In genomic region chr12:6851153-6851920, GRCh38 we compare ENCODE assay signal across 8 cellular contexts. TPM values are rescaled to one million over a fixed set of nuclear protein-coding genes. Genes with fewer than 3 reads are reported as not detected.
DNase-seq lines count a peak whose midpoint lies in the region; ATAC-seq, FAIRE-seq and TF ChIP-seq lines count a peak whose summit lies in the region.

Gene CDCA3 (minus strand): TSS chr12:6851286. CDS start chr12:6850952, 334 bp downstream.

- peaks cover 25 to 39% of the 10 kb centered on the region in 2 experiments for H3K36me3 ChIP-seq in trophoblast cell (ENCODE audit: control insufficient read depth in 1 of 2, insufficient read depth in 2 of 2, low read length in 2 of 2)

- TF ChIP-seq CTCF in type B pancreatic cell (conservative IDR thresholded peaks at IDR 0.05), result no peak

- H3K27me3 ChIP-seq in trophoblast cell (ENCODE audit: insufficient read depth, low read length), result no peaks in the 10 kb centered on the region

- H4K8ac ChIP-seq in trophoblast cell (ENCODE audit: low read depth, low read length), result peak within 1 kb of the TSS; percentile 87

- peak; percentile 87 for TF ChIP-seq POLR2A in GM12891 (IDR thresholded peaks at IDR 0.05; ENCODE audit: low read depth, low read length)

- DNase-seq in GM12891 (ENCODE audit: insufficient read length, low spot score) (peak; percentile 100), NCI-H1436 treated with DMSO at 0.1 percent for 48 hours (lab: John Stamatoyannopoulos, UW) (peak; percentile 99), T-cell (peak; percentile 73 to 95 (median 91)), cardiac septum (ENCODE audit: low spot score) (peak; percentile 96), trophoblast cell (peak; percentile 99), type B pancreatic cell (ENCODE audit: extremely low spot score, unreplicated experiment) (peak; percentile 92)

- H3K27ac Mint-ChIP-seq in T-cell, result peak within 1 kb of the TSS; percentile 98 to 99
- H3K27ac Mint-ChIP-seq in type B pancreatic cell, result peak within 1 kb of the TSS; percentile 98

- H3K27ac ChIP-seq in adipose tissue (ENCODE audit: low read depth, low read length), result peak within 1 kb of the TSS; percentile 74
- peak within 1 kb of the TSS; percentile 55 for H3K27ac ChIP-seq in trophoblast cell (ENCODE audit: low read depth, low read length)

- FAIRE-seq in GM12891 (lab: Jason Lieb, UNC), result no peak

- WGBS in adipose tissue, 3 donors, result 0% methylated on average over 37 of the region's 37 CpGs
- no CpG with 5 or more reads among the region's 37 CpGs for WGBS in trophoblast cell (ENCODE audit: extremely low coverage, insufficient coverage, insufficient read length)

- H3K4me1 Mint-ChIP-seq in T-cell (peaks cover 22 to 38% (median 33%) of the 10 kb centered on the region in 3 donors), type B pancreatic cell (ENCODE audit: unreplicated experiment) (peaks cover 12% of the 10 kb centered on the region)

- peak within 1 kb of the TSS; percentile 74 for H3K4me2 ChIP-seq in trophoblast cell (ENCODE audit: low read length)

- POLR2A ChIA-PET in T-cell (lab: Charles Lee), result interaction anchor here (0.6 to 3.1 kb wide), 8 partner anchors 17 to 286 kb away, joined by 3 to 19 read pairs (median 7); partner anchors contain the start of genes C12orf57 (in 1 of the 2), ENO2 (in 1 of the 2), MLF2 (in 1 of the 2) and RNU7-1 (in 1 of the 2)

- peak within 1 kb of the TSS; percentile 27 for H2BK5ac ChIP-seq in trophoblast cell (ENCODE audit: low read depth, low read length, poor library complexity)

- peak within 1 kb of the TSS; percentile 70 for H4K91ac ChIP-seq in trophoblast cell (ENCODE audit: low read depth, low read length)

- H3K79me1 ChIP-seq in trophoblast cell (ENCODE audit: low read length), result peaks cover 5% of the 10 kb centered on the region

- H3K27me3 Mint-ChIP-seq in T-cell (no peaks in the 10 kb centered on the region), type B pancreatic cell (peaks cover 2% of the 10 kb centered on the region)

- peak within 1 kb of the TSS; percentile 79 to 98 (median 94) for H3K4me3 Mint-ChIP-seq in T-cell
- peak within 1 kb of the TSS; percentile 94 for H3K4me3 Mint-ChIP-seq in type B pancreatic cell

- H2BK120ac ChIP-seq in trophoblast cell (ENCODE audit: insufficient read depth, low read length, poor library complexity), result peak within 1 kb of the TSS; percentile 7

- no peak within 1 kb of the TSS for H2AK5ac ChIP-seq in trophoblast cell (ENCODE audit: low read length)

- intact Hi-C loops in cardiac septum (cut with DNase I), result no loop called here

- no peak within 1 kb of the TSS for H3K23ac ChIP-seq in trophoblast cell (ENCODE audit: low read length)

- H3K4me3 ChIP-seq in trophoblast cell (ENCODE audit: low read depth, low read length), result peak within 1 kb of the TSS; percentile 94

- H3K4me1 ChIP-seq in trophoblast cell (ENCODE audit: control insufficient read depth in 1 of 2, insufficient read depth in 2 of 2, low read length in 2 of 2), result peaks cover 14 to 15% of the 10 kb centered on the region in 2 experiments

- no peak within 1 kb of the TSS for H4K12ac ChIP-seq in trophoblast cell (ENCODE audit: low read depth, low read length)

- CTCF ChIA-PET in T-cell (lab: Charles Lee), result interaction anchor here (0.5 to 3.9 kb wide), 28 partner anchors 16 to 1375 kb away, joined by 3 to 58 read pairs (median 4); partner anchors contain the start of genes C12orf57 (in 1 of the 2), COPS7A (in 1 of the 2), LPCAT3 (in 1 of the 2) and MLF2 (in 1 of the 2)

- no peak within 1 kb of the TSS for H2BK12ac ChIP-seq in trophoblast cell (ENCODE audit: low read length)

- peak within 1 kb of the TSS; percentile 13 for H3K4ac ChIP-seq in trophoblast cell (ENCODE audit: low read depth, low read length)

- H3K9me3 Mint-ChIP-seq in T-cell (no peaks in the 10 kb centered on the region), type B pancreatic cell (no peaks in the 10 kb centered on the region)

- peak within 1 kb of the TSS; percentile 55 for H3K14ac ChIP-seq in trophoblast cell (ENCODE audit: low read length)

- H3K36me3 Mint-ChIP-seq in T-cell, result peaks cover 6% of the 10 kb centered on the region
- H3K36me3 Mint-ChIP-seq in type B pancreatic cell, result peaks cover 24% of the 10 kb centered on the region

- H3K9ac ChIP-seq in trophoblast cell (ENCODE audit: low read length), result peak within 1 kb of the TSS; percentile 86

- H3K9me3 ChIP-seq in trophoblast cell (ENCODE audit: insufficient read depth, low read depth, low read length), result no peaks in the 10 kb centered on the region

- no peak within 1 kb of the TSS for H3K18ac ChIP-seq in trophoblast cell (ENCODE audit: low read length)

- peak within 1 kb of the TSS; percentile 20 for H2AFZ ChIP-seq in trophoblast cell (ENCODE audit: insufficient read depth, low read length, poor library complexity)

- ATAC-seq in HG02840 (IDR thresholded peaks at IDR 0.05; ENCODE audit: low FRiP score, unreplicated experiment) (peak; percentile 46), T-cell (replicated peaks in 1 of 4) (peak; percentile 49 to 60 (median 57))

- H3K79me2 ChIP-seq in trophoblast cell (ENCODE audit: control insufficient read depth, insufficient read depth, low read length, poor library complexity), result peaks cover 4% of the 10 kb centered on the region

TF ChIP-seq in GM12891, 5 proteins besides CTCF, POLR2A, EP300 and RAD21:
- peak; percentile 72; the same call in 1 of the 2 replicates for TF ChIP-seq POU2F2 (IDR thresholded peaks at IDR 0.05; ENCODE audit: low read depth, low read length)
- TF ChIP-seq POLR2AphosphoS5 (IDR thresholded peaks at IDR 0.05; ENCODE audit: low read depth, low read length), result peak; percentile 84
- no peak for TF ChIP-seq SPI1 (IDR thresholded peaks at IDR 0.05; ENCODE audit: low read depth, low read length)
- TF ChIP-seq PAX5 (IDR thresholded peaks at IDR 0.05; ENCODE audit: insufficient read depth, low read length, severe bottlenecking), result no peak
- TF ChIP-seq TAF1 (IDR thresholded peaks at IDR 0.05; ENCODE audit: low read depth, low read length), result peak; percentile 65

RNA-seq across cellular contexts. Expression of gene CDCA3, which starts in this region (rescaled TPM):
- polyA plus RNA-seq in GM12891 (2012; ENCODE audit: low read depth, missing spikeins), result 45.0 TPM
- total RNA-seq in T-cell (1 to 10 TPM; 1.1 to 2.7 (median 2.0) TPM), cardiac septum (0.65 TPM), type B pancreatic cell (ENCODE audit: low replicate concordance) (31.7 and 33.5 TPM in 2 replicates)
- 1 to 10 TPM in 1 of 3 donors, under 1 TPM in 2; 0.52 to 1.1 (median 0.64) TPM for polyA plus RNA-seq in adipose tissue
- polyA plus RNA-seq in trophoblast cell (2013), result 68.6 and 69.9 TPM in 2 replicates

Comparison
In these comparisons a context has a peak if more than half of its experiments do, and no peak if none do; other contexts are left out.
1. Peak in every context shown above with its lines: DNase-seq, ATAC-seq, H3K4me3 ChIP-seq and H3K27ac ChIP-seq.
2. Peak in DNase-seq in cardiac septum; RNA of the gene not detected or under 1 TPM.